ENCODE assay signal across 23 cellular contexts in the genomic region with DNA sequence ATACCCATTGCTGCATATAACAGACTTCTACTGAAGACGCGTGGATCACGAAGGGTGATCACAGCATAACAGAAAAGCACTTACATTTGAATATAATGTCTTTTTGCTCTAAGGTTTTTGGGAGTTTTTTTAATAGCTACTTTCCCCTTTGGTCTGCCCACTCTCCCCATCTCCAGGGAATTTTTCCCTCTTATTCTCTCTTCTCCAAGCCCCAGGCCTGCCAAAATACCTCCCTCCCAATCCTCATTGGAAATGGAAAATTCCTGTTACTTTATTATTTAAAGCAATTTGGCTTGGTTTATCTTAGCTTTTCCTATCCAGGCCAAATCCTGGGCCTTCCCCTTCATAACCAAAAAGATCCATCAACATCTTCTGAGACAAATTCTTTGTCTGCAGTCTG. TPM values are rescaled to one million over a fixed set of nuclear protein-coding genes. Genes with fewer than 3 reads are reported as not detected.
A peak's percentile ranks its signal among the peaks of the same experiment; 100 is the strongest.
DNase-seq lines count a peak whose midpoint lies in the region; ATAC-seq and TF ChIP-seq lines count a peak whose summit lies in the region.
"Had no signal": no experiment of that assay in that cellular context is flagged by ENCODE, and none has a peak within 500 bp of the region (broad histone marks: within the 10 kb centered on the region; RNA-seq: fewer than 3 reads in every experiment).

No MANE protein-coding gene starts in this region.

- peaks cover 0 to 21% (median 5%) of the 10 kb centered on the region in 12 donors for H3K4me1 ChIP-seq in heart left ventricle
- peaks cover 5% of the 10 kb centered on the region for H3K4me1 ChIP-seq in right cardiac atrium (ENCODE audit: control insufficient read depth, insufficient read depth, low read length)
- peaks cover 10% of the 10 kb centered on the region for H3K4me1 ChIP-seq in stomach smooth muscle (ENCODE audit: control insufficient read depth, insufficient read depth, low read length)
- H3K4me1 ChIP-seq in upper lobe of left lung, result peaks cover 0 to 7% (median 3%) of the 10 kb centered on the region in 4 donors
- H3K4me1 ChIP-seq: prostate gland had no signal

- TF ChIP-seq EP300 in upper lobe of left lung (IDR thresholded peaks at IDR 0.05), result no peak

- peak overlapping the region in 7 of 12 donors; percentile 3 to 61 (median 29) for H3K27ac ChIP-seq in heart left ventricle
- H3K27ac ChIP-seq in right cardiac atrium (ENCODE audit: low read length), result no peak overlapping the region
- peak overlapping the region; percentile 42 for H3K27ac ChIP-seq in stomach smooth muscle (ENCODE audit: low read length)
- no peak overlapping the region for H3K27ac ChIP-seq in upper lobe of left lung
- H3K27ac ChIP-seq: prostate gland had no signal

- TF ChIP-seq POLR2A in heart left ventricle (IDR thresholded peaks at IDR 0.05) (no peak), upper lobe of left lung (IDR thresholded peaks at IDR 0.05) (no peak)

- DNase-seq in heart left ventricle, result no peak
- no peak for DNase-seq in right cardiac atrium
- no peak for DNase-seq in left ventricle myocardium superior
- DNase-seq in upper lobe of left lung, result no peak
- DNase-seq: activated CD4-positive, alpha-beta T cell treated with anti-CD3 and anti-CD28 coated beads, Interleukin-2, amount 10 ng/mL, durations not matched to agents 7 days and 5 days; activated gamma-delta T cell treated with Interleukin-2 at 50 U/mL for 16 hours; activated naive CD8-positive, alpha-beta T cell treated with anti-CD3 and anti-CD28 coated beads, Interleukin-2, amount 50 U/mL, for 24 hours; activated T-cell treated with anti-CD3 and anti-CD28 coated beads, Interleukin-2, amount 50 U/mL, for 24 hours; CD8-positive, alpha-beta memory T cell; effector CD4-positive, alpha-beta T cell; head of caudate nucleus; IMR-90; NCI-H1105; NCI-H1930; NCI-H524 treated with DMSO at 0.1 percent for 48 hours; SIG-M5; small intestine had no signal

- intact Hi-C loops in heart left ventricle (cut with DNase I) (no loop called here), right cardiac atrium (cut with DNase I) (no loop called here), left ventricle myocardium superior (cut with micrococcal nuclease) (no loop called here)

- ATAC-seq in heart left ventricle, result peak in 1 of 4 donors; percentile 12
- no peak for ATAC-seq in right cardiac atrium
- ATAC-seq in left ventricle myocardium superior, result peak; percentile 43
- no peak for ATAC-seq in GM18498 (IDR thresholded peaks at IDR 0.05; ENCODE audit: unreplicated experiment)
- ATAC-seq in upper lobe of left lung (ENCODE audit: low FRiP score in 2 of 2), result no peak
- no peak for ATAC-seq in HG02798 (IDR thresholded peaks at IDR 0.05; ENCODE audit: poor library complexity, unreplicated experiment)
- ATAC-seq in HG03460 (IDR thresholded peaks at IDR 0.05; ENCODE audit: unreplicated experiment), result no peak
- ATAC-seq: activated naive CD8-positive, alpha-beta T cell treated with anti-CD3 and anti-CD28 coated beads, Interleukin-2, amount 50 U/mL, for 24 hours; Panc1 had no signal

- H3K4me3 ChIP-seq in heart left ventricle (no peak overlapping the region), right cardiac atrium (ENCODE audit: low read length) (no peak overlapping the region), stomach smooth muscle (ENCODE audit: low read length in 2 of 2) (no peak overlapping the region), upper lobe of left lung (no peak overlapping the region)
- H3K4me3 ChIP-seq: prostate gland had no signal

- H3K36me3 ChIP-seq in heart left ventricle (no peaks in the 10 kb centered on the region), stomach smooth muscle (ENCODE audit: control insufficient read depth in 2 of 2, insufficient read depth in 2 of 2, low read length in 2 of 2) (no peaks in the 10 kb centered on the region), upper lobe of left lung (no peaks in the 10 kb centered on the region)
- H3K36me3 ChIP-seq: prostate gland had no signal

- 91 to 98% (median 97%) methylated on average over 3 of the region's 3 CpGs for WGBS in heart left ventricle, 4 donors
- WGBS in right cardiac atrium, result 91% methylated on average over 3 of the region's 3 CpGs
- 92 to 97% methylated on average over 3 of the region's 3 CpGs for WGBS in upper lobe of left lung, 2 donors

- H3K9me3 ChIP-seq in heart left ventricle (peaks cover 0 to 4% (median 0%) of the 10 kb centered on the region in 12 donors), right cardiac atrium (ENCODE audit: control insufficient read depth, low read length) (no peaks in the 10 kb centered on the region), stomach smooth muscle (ENCODE audit: control insufficient read depth in 2 of 2, low read length in 2 of 2) (peaks cover 0 to 3% of the 10 kb centered on the region in 2 donors), upper lobe of left lung (no peaks in the 10 kb centered on the region)
- H3K9me3 ChIP-seq: prostate gland had no signal

- no peaks in the 10 kb centered on the region for H3K27me3 ChIP-seq in heart left ventricle
- H3K27me3 ChIP-seq in right cardiac atrium (ENCODE audit: control insufficient read depth, insufficient read depth), result no peaks in the 10 kb centered on the region
- no peaks in the 10 kb centered on the region for H3K27me3 ChIP-seq in stomach smooth muscle (ENCODE audit: control insufficient read depth in 1 of 2, insufficient read depth in 2 of 2, low read length in 2 of 2)
- no peaks in the 10 kb centered on the region for H3K27me3 ChIP-seq in upper lobe of left lung

- TF ChIP-seq CTCF in heart left ventricle (IDR thresholded peaks at IDR 0.05), result no peak
- no peak for TF ChIP-seq CTCF in upper lobe of left lung (IDR thresholded peaks at IDR 0.05)

- no peak overlapping the region for H3K9ac ChIP-seq in stomach smooth muscle (ENCODE audit: low read length in 2 of 2)

RNA-seq across cellular contexts. Expression of gene SSBP2, which starts 22.3 kb away (rescaled TPM):
- total RNA-seq in heart left ventricle (10 to 100 TPM; 38.6 to 98.1 (median 50.7) TPM), right cardiac atrium (10 to 100 TPM; 50.6 to 57.8 (median 54.1) TPM), left ventricle myocardium superior (44.7 TPM), upper lobe of left lung (100 to 1,000 TPM in 1 of 6 donors, 10 to 100 TPM in 5; 23.0 to 110 (median 32.9) TPM)
- polyA plus RNA-seq in heart left ventricle (10 to 100 TPM; 25.6 to 59.1 TPM), right cardiac atrium (31.9 TPM)

Comparison
In these comparisons a context has a peak if more than half of its experiments do, and no peak if none do; other contexts are left out.
1. H3K27ac ChIP-seq: peak in heart left ventricle (7 of 12) and stomach smooth muscle (single experiment); none in right cardiac atrium (single experiment) and upper lobe of left lung (0 of 4).